In the genomic region with DNA sequence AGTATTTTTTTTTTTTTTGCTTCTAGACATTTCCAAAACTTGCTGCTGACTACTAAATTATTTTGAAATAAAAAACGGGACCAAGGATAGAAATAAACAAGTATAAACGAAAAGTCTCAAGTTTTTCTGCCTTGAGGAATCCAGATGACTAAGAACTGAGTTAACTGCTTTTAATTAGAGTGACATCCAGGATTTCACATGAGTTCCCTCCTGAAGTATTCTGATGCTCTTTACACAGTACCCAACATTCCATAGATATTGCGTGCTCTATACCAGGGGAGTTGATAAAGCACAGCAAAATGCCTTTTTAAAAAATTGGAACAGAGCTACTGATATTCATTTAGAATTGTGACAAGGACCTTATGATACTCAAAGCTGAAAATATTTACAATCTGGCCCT, we compare ENCODE assay signal across 1 cellular context.
TF ChIP-seq lines count a peak whose summit lies in the region.

No MANE protein-coding gene starts in this region.

TF ChIP-seq in GM23338, 12 proteins besides CTCF, POLR2A, EP300 and RAD21 (continued from another document):
- TF ChIP-seq, protein P1, sequence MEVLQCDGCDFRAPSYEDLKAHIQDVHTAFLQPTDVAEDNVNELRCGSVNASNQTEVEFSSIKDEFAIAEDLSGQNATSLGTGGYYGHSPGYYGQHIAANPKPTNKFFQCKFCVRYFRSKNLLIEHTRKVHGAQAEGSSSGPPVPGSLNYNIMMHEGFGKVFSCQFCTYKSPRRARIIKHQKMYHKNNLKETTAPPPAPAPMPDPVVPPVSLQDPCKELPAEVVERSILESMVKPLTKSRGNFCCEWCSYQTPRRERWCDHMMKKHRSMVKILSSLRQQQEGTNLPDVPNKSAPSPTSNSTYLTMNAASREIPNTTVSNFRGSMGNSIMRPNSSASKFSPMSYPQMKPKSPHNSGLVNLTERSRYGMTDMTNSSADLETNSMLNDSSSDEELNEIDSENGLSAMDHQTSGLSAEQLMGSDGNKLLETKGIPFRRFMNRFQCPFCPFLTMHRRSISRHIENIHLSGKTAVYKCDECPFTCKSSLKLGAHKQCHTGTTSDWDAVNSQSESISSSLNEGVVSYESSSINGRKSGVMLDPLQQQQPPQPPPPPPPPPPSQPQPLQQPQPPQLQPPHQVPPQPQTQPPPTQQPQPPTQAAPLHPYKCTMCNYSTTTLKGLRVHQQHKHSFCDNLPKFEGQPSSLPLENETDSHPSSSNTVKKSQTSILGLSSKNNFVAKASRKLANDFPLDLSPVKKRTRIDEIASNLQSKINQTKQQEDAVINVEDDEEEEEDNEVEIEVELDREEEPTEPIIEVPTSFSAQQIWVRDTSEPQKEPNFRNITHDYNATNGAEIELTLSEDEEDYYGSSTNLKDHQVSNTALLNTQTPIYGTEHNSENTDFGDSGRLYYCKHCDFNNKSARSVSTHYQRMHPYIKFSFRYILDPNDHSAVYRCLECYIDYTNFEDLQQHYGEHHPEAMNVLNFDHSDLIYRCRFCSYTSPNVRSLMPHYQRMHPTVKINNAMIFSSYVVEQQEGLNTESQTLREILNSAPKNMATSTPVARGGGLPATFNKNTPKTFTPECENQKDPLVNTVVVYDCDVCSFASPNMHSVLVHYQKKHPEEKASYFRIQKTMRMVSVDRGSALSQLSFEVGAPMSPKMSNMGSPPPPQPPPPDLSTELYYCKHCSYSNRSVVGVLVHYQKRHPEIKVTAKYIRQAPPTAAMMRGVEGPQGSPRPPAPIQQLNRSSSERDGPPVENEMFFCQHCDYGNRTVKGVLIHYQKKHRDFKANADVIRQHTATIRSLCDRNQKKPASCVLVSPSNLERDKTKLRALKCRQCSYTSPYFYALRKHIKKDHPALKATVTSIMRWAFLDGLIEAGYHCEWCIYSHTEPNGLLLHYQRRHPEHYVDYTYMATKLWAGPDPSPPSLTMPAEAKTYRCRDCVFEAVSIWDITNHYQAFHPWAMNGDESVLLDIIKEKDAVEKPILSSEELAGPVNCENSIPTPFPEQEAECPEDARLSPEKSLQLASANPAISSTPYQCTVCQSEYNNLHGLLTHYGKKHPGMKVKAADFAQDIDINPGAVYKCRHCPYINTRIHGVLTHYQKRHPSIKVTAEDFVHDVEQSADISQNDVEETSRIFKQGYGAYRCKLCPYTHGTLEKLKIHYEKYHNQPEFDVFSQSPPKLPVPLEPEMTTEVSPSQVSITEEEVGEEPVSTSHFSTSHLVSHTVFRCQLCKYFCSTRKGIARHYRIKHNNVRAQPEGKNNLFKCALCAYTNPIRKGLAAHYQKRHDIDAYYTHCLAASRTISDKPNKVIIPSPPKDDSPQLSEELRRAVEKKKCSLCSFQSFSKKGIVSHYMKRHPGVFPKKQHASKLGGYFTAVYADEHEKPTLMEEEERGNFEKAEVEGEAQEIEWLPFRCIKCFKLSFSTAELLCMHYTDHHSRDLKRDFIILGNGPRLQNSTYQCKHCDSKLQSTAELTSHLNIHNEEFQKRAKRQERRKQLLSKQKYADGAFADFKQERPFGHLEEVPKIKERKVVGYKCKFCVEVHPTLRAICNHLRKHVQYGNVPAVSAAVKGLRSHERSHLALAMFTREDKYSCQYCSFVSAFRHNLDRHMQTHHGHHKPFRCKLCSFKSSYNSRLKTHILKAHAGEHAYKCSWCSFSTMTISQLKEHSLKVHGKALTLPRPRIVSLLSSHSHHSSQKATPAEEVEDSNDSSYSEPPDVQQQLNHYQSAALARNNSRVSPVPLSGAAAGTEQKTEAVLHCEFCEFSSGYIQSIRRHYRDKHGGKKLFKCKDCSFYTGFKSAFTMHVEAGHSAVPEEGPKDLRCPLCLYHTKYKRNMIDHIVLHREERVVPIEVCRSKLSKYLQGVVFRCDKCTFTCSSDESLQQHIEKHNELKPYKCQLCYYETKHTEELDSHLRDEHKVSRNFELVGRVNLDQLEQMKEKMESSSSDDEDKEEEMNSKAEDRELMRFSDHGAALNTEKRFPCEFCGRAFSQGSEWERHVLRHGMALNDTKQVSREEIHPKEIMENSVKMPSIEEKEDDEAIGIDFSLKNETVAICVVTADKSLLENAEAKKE (CRISPR knock-in tag; IDR thresholded peaks at IDR 0.05) = no peak
- TF ChIP-seq CREB1 (CRISPR knock-in tag; IDR thresholded peaks at IDR 0.05; ENCODE audit: low read depth) (no peak), ZNF114 (CRISPR knock-in tag; IDR thresholded peaks at IDR 0.05) (no peak), ZNF331 (CRISPR knock-in tag; IDR thresholded peaks at IDR 0.05; ENCODE audit: low read depth) (no peak), NANOG (IDR thresholded peaks at IDR 0.05; ENCODE audit: borderline replicate concordance) (no peak), EZH2phosphoT487 (IDR thresholded peaks at IDR 0.05; ENCODE audit: unreplicated experiment) (no peak), STAT1 (IDR thresholded peaks at IDR 0.05; ENCODE audit: unreplicated experiment) (no peak)
- TF ChIP-seq, protein P2, sequence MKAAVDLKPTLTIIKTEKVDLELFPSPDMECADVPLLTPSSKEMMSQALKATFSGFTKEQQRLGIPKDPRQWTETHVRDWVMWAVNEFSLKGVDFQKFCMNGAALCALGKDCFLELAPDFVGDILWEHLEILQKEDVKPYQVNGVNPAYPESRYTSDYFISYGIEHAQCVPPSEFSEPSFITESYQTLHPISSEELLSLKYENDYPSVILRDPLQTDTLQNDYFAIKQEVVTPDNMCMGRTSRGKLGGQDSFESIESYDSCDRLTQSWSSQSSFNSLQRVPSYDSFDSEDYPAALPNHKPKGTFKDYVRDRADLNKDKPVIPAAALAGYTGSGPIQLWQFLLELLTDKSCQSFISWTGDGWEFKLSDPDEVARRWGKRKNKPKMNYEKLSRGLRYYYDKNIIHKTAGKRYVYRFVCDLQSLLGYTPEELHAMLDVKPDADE (IDR thresholded peaks at IDR 0.05) = no peak
- TF ChIP-seq, protein P3, sequence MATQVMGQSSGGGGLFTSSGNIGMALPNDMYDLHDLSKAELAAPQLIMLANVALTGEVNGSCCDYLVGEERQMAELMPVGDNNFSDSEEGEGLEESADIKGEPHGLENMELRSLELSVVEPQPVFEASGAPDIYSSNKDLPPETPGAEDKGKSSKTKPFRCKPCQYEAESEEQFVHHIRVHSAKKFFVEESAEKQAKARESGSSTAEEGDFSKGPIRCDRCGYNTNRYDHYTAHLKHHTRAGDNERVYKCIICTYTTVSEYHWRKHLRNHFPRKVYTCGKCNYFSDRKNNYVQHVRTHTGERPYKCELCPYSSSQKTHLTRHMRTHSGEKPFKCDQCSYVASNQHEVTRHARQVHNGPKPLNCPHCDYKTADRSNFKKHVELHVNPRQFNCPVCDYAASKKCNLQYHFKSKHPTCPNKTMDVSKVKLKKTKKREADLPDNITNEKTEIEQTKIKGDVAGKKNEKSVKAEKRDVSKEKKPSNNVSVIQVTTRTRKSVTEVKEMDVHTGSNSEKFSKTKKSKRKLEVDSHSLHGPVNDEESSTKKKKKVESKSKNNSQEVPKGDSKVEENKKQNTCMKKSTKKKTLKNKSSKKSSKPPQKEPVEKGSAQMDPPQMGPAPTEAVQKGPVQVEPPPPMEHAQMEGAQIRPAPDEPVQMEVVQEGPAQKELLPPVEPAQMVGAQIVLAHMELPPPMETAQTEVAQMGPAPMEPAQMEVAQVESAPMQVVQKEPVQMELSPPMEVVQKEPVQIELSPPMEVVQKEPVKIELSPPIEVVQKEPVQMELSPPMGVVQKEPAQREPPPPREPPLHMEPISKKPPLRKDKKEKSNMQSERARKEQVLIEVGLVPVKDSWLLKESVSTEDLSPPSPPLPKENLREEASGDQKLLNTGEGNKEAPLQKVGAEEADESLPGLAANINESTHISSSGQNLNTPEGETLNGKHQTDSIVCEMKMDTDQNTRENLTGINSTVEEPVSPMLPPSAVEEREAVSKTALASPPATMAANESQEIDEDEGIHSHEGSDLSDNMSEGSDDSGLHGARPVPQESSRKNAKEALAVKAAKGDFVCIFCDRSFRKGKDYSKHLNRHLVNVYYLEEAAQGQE (IDR thresholded peaks at IDR 0.05; ENCODE audit: unreplicated experiment) = no peak
TF ChIP-seq in GM23338: peak in this region for 0.
